ENCODE assay signal across 8 cellular contexts in genomic region chr9:96418074-96418919, GRCh38. TPM values are rescaled to one million over a fixed set of nuclear protein-coding genes. Genes with fewer than 3 reads are reported as not detected.
DNase-seq lines count a peak whose midpoint lies in the region; ATAC-seq, FAIRE-seq and TF ChIP-seq lines count a peak whose summit lies in the region.

TSS of gene ZNF367 (minus strand) at chr9:96418370. CDS start at chr9:96418032, 338 bp downstream.

- WGBS in H1 (ENCODE audit: extremely low coverage in 1 of 2, insufficient coverage in 1 of 2, insufficient read length in 1 of 2, insufficient replicate concordance in 2 of 2, low coverage in 1 of 2, low lambda C conversion rate in 2 of 2, missing lambda C conversion rate in 1 of 2), 2 experiments, result 1% methylated on average over 68 of the region's 100 CpGs; no CpG with 5 or more reads in 1 of the 2 experiments
- WGBS in mesodermal cell (ENCODE audit: insufficient coverage in 2 of 2), 2 experiments, result 0 to 1% methylated on average over 80 to 82 of the region's 100 CpGs

- no peak within 1 kb of the TSS for H2BK120ac ChIP-seq in H1 (replicated peaks; ENCODE audit: low read depth, low read length)

- H3K4me3 Mint-ChIP-seq in Calu3 (ENCODE audit: low read depth, unreplicated experiment), result peak within 1 kb of the TSS; percentile 94
- peak within 1 kb of the TSS; percentile 94 for H3K4me3 Mint-ChIP-seq in activated CD8-positive, alpha-beta memory T cell treated with anti-CD3 and anti-CD28 coated beads, Interleukin-2, amount 10 ng/mL, durations not matched to agents 7 days and 5 days

- H4K8ac ChIP-seq in H1 (ENCODE audit: extremely low read depth, insufficient read depth, low read length), result peak within 1 kb of the TSS; percentile 96

- DNase-seq in Calu3 (peak; percentile 94), NT2/D1 (ENCODE audit: low read depth, low spot score) (peak; percentile 88), H1 (ENCODE audit: low read depth in 1 of 2, low spot score in 2 of 2) (peak; percentile 66 to 90)
- peak; percentile 98 for DNase-seq in activated CD8-positive, alpha-beta memory T cell treated with anti-CD3 and anti-CD28 coated beads, Interleukin-2, amount 10 ng/mL, durations not matched to agents 7 days and 5 days
- peak; percentile 82 for DNase-seq in stimulated activated CD8-positive, alpha-beta memory T cell treated with anti-CD3 and anti-CD28 coated beads, Interleukin-15, amount 100 ng/mL, for 24 hours (ENCODE audit: low read depth)

- peak within 1 kb of the TSS; percentile 90 for H3K56ac ChIP-seq in H1 (replicated peaks; ENCODE audit: insufficient read length, low read depth, low read length)

- peak within 1 kb of the TSS; percentile 85 for H4K91ac ChIP-seq in H1 (replicated peaks; ENCODE audit: insufficient read length, low read length)

- peak within 1 kb of the TSS; percentile 94 to 98 for H3K4me2 ChIP-seq in H1 (ENCODE audit: insufficient read depth in 1 of 2, low read depth in 2 of 2, low read length in 2 of 2)

- H3K79me2 ChIP-seq in H1 (ENCODE audit: control insufficient read depth in 1 of 2, insufficient read depth in 2 of 2, low read length in 2 of 2), result peaks cover 2 to 36% of the 10 kb centered on the region in 2 experiments; a peak in 3 of 4 replicates

- H2AK5ac ChIP-seq in H1 (ENCODE audit: low read depth, low read length), result no peak within 1 kb of the TSS

- H3K27me3 Mint-ChIP-seq in Calu3 (ENCODE audit: unreplicated experiment), result no peaks in the 10 kb centered on the region
- H3K27me3 Mint-ChIP-seq in activated CD8-positive, alpha-beta memory T cell treated with anti-CD3 and anti-CD28 coated beads, Interleukin-2, amount 10 ng/mL, durations not matched to agents 7 days and 5 days, result no peaks in the 10 kb centered on the region

- no peak for TF ChIP-seq EP300 in H1 (IDR thresholded peaks at IDR 0.05; ENCODE audit: borderline replicate concordance in 1 of 2, low read depth in 2 of 2, low read length in 2 of 2)

- peak within 1 kb of the TSS; percentile 46; the same call in 1 of the 2 replicates for H2BK15ac ChIP-seq in H1 (ENCODE audit: low read length)

- POLR2A ChIA-PET in H1 (lab: Charles Lee; ENCODE audit: partially characterized antibody), result interaction anchor here (0.6 to 1.2 kb wide), 3 partner anchors 9 to 123 kb away, joined by 3 to 4 read pairs (median 3); no protein-coding TSS in a partner anchor

- H3K9me3 ChIP-seq in HUES48 (ENCODE audit: control insufficient read depth, insufficient read depth, low read length), result no peaks in the 10 kb centered on the region
- no peaks in the 10 kb centered on the region for H3K9me3 ChIP-seq in NT2/D1 (ENCODE audit: insufficient read depth, low read length)
- no peaks in the 10 kb centered on the region for H3K9me3 ChIP-seq in H1 (ENCODE audit: insufficient read depth in 2 of 2, low read depth in 1 of 2, low read length in 1 of 2)
- no peaks in the 10 kb centered on the region for H3K9me3 ChIP-seq in mesodermal cell (ENCODE audit: control insufficient read depth, low read length)

- H4K5ac ChIP-seq in H1 (ENCODE audit: insufficient read length, low read depth, low read length), result peak within 1 kb of the TSS; percentile 99

- H3K14ac ChIP-seq in H1 (ENCODE audit: insufficient read length), result no peak within 1 kb of the TSS

- peak within 1 kb of the TSS; percentile 92 for H2BK5ac ChIP-seq in H1 (ENCODE audit: low read depth, low read length)

- peak within 1 kb of the TSS; percentile 51 for H3K18ac ChIP-seq in H1 (ENCODE audit: extremely low read depth, low read length)

- peaks cover 6 to 10% of the 10 kb centered on the region in 2 experiments for H4K20me1 ChIP-seq in H1 (replicated peaks in 1 of 2; ENCODE audit: control insufficient read depth in 1 of 2, insufficient read depth in 2 of 2, low read length in 2 of 2)

- peak within 1 kb of the TSS; percentile 63; the same call in 1 of the 2 replicates for H2AFZ ChIP-seq in H1 (ENCODE audit: low read length)

- peaks cover 19% of the 10 kb centered on the region for H3K4me1 Mint-ChIP-seq in Calu3 (ENCODE audit: low read depth, unreplicated experiment)
- peaks cover 40% of the 10 kb centered on the region for H3K4me1 Mint-ChIP-seq in activated CD8-positive, alpha-beta memory T cell treated with anti-CD3 and anti-CD28 coated beads, Interleukin-2, amount 10 ng/mL, durations not matched to agents 7 days and 5 days

- H3K4me1 ChIP-seq in HUES48 (ENCODE audit: control insufficient read depth, insufficient read depth, low read length) (peaks cover 24% of the 10 kb centered on the region), NT2/D1 (ENCODE audit: insufficient read depth, insufficient read length) (no peaks in the 10 kb centered on the region), H1 (replicated peaks in 1 of 4; ENCODE audit: control insufficient read depth in 3 of 4, insufficient read depth in 4 of 4, low read length in 3 of 4) (peaks cover 0 to 14% (median 7%) of the 10 kb centered on the region in 4 experiments), mesodermal cell (ENCODE audit: control insufficient read depth, insufficient read depth, low read length, poor library complexity, severe bottlenecking) (peaks cover 23% of the 10 kb centered on the region)

- CTCF ChIA-PET in Calu3 (lab: Charles Lee), result no interaction called here
- CTCF ChIA-PET in activated CD8-positive, alpha-beta memory T cell treated with anti-CD3 and anti-CD28 coated beads, Interleukin-2, amount 10 ng/mL, durations not matched to agents 7 days and 5 days (lab: Charles Lee), result no interaction called here
- CTCF ChIA-PET in H1 (lab: Charles Lee; ENCODE audit: partially characterized antibody), result no interaction called here

- intact Hi-C loops in Calu3 (cut with micrococcal nuclease; ENCODE audit: unreplicated experiment), result loop anchor here (5.0 kb wide), 1 partner anchor 86 kb away; no protein-coding TSS in a partner anchor

- peak within 1 kb of the TSS; percentile 69 for H3K4ac ChIP-seq in H1 (replicated peaks; ENCODE audit: insufficient read length, low read depth, low read length)

- H3K27ac Mint-ChIP-seq in Calu3 (ENCODE audit: unreplicated experiment), result peak within 1 kb of the TSS; percentile 93
- peak within 1 kb of the TSS; percentile 92 for H3K27ac Mint-ChIP-seq in activated CD8-positive, alpha-beta memory T cell treated with anti-CD3 and anti-CD28 coated beads, Interleukin-2, amount 10 ng/mL, durations not matched to agents 7 days and 5 days

- H3K23me2 ChIP-seq in H1 (ENCODE audit: low read depth, low read length), result peaks cover 12% of the 10 kb centered on the region

- no peak within 1 kb of the TSS for H3K23ac ChIP-seq in H1 (ENCODE audit: insufficient read length)

- BruUV-seq in Calu3 (replicated peaks; lab: Mats Ljungman, UMichigan), result TSS peak; percentile 39

- H3K36me3 Mint-ChIP-seq in Calu3 (ENCODE audit: insufficient read depth, unreplicated experiment), result peaks cover 33% of the 10 kb centered on the region
- H3K36me3 Mint-ChIP-seq in activated CD8-positive, alpha-beta memory T cell treated with anti-CD3 and anti-CD28 coated beads, Interleukin-2, amount 10 ng/mL, durations not matched to agents 7 days and 5 days, result peaks cover 14% of the 10 kb centered on the region

- TF ChIP-seq POLR2A in H1 (IDR thresholded peaks at IDR 0.05; ENCODE audit: control extremely low read depth in 1 of 2, low read depth in 2 of 2, low read length in 2 of 2), result peak; percentile 64 to 81

- no peak for FAIRE-seq in H1 (lab: Jason Lieb, UNC)

- H3K9ac ChIP-seq in HUES48 (ENCODE audit: low read depth, low read length), result peak within 1 kb of the TSS; percentile 89
- peak within 1 kb of the TSS; percentile 97 for H3K9ac ChIP-seq in NT2/D1 (ENCODE audit: insufficient read length, low read depth)
- peak within 1 kb of the TSS; percentile 89 to 95 (median 92) for H3K9ac ChIP-seq in H1 (replicated peaks in 1 of 4; ENCODE audit: extremely low read depth in 1 of 4, low read depth in 3 of 4, low read length in 3 of 4)

- no peak for TF ChIP-seq RAD21 in H1 (IDR thresholded peaks at IDR 0.05 in 1 of 2, conservative IDR thresholded peaks at IDR 0.05 in 1 of 2; ENCODE audit: low read depth in 2 of 2, low read length in 2 of 2)

- no peaks in the 10 kb centered on the region for H3K9me3 Mint-ChIP-seq in Calu3 (ENCODE audit: low read depth, unreplicated experiment)
- no peaks in the 10 kb centered on the region for H3K9me3 Mint-ChIP-seq in activated CD8-positive, alpha-beta memory T cell treated with anti-CD3 and anti-CD28 coated beads, Interleukin-2, amount 10 ng/mL, durations not matched to agents 7 days and 5 days (ENCODE audit: low read depth)

- peaks cover 4% of the 10 kb centered on the region; the same call in 1 of the 2 replicates for H3K79me1 ChIP-seq in H1 (ENCODE audit: low read depth, low read length)

- peak within 1 kb of the TSS; percentile 96 for H3K27ac ChIP-seq in HUES48 (ENCODE audit: low read depth, low read length)
- peak within 1 kb of the TSS; percentile 88 for H3K27ac ChIP-seq in H1 (ENCODE audit: low read depth, low read length)
- H3K27ac ChIP-seq in mesodermal cell (ENCODE audit: low read depth, low read length, severe bottlenecking), result peak within 1 kb of the TSS; percentile 97

- peak; percentile 56 for ATAC-seq in GM21423 (IDR thresholded peaks at IDR 0.05; ENCODE audit: unreplicated experiment)
- peak; percentile 79 for ATAC-seq in activated CD8-positive, alpha-beta memory T cell treated with anti-CD3 and anti-CD28 coated beads, Interleukin-2, amount 10 ng/mL, durations not matched to agents 7 days and 5 days

- H3K27me3 ChIP-seq in HUES48 (ENCODE audit: control insufficient read depth, insufficient read depth, low read length), result no peaks in the 10 kb centered on the region
- H3K27me3 ChIP-seq in NT2/D1 (ENCODE audit: insufficient read depth, insufficient read length), result no peaks in the 10 kb centered on the region
- H3K27me3 ChIP-seq in H1 (replicated peaks in 1 of 4; ENCODE audit: control insufficient read depth in 3 of 4, extremely low read depth in 1 of 4, insufficient read depth in 3 of 4, low read length in 3 of 4), result no peaks in the 10 kb centered on the region

- TF ChIP-seq CTCF in Calu3 (IDR thresholded peaks at IDR 0.05; ENCODE audit: unreplicated experiment) (no peak), H1 (IDR thresholded peaks at IDR 0.05; ENCODE audit: control extremely low read depth in 1 of 3, insufficient read depth in 1 of 3, low read depth in 1 of 3, low read length in 3 of 3) (no peak)

- H3K4me3 ChIP-seq in HUES48 (ENCODE audit: low read depth, low read length), result peak within 1 kb of the TSS; percentile 84
- H3K4me3 ChIP-seq in NT2/D1 (ENCODE audit: insufficient read length, low read depth), result peak within 1 kb of the TSS; percentile 86
- peak within 1 kb of the TSS; percentile 82 to 98 (median 92) for H3K4me3 ChIP-seq in H1 (ENCODE audit: extremely low read depth in 1 of 4, insufficient read depth in 2 of 4, low read depth in 3 of 4, low read length in 4 of 4)
- peak within 1 kb of the TSS; percentile 85 for H3K4me3 ChIP-seq in mesodermal cell (ENCODE audit: extremely low read depth, insufficient read depth, low read length, poor library complexity, severe bottlenecking)

- H3K36me3 ChIP-seq in HUES48 (ENCODE audit: control insufficient read depth, insufficient read depth, low read length), result no peaks in the 10 kb centered on the region
- H3K36me3 ChIP-seq in NT2/D1 (ENCODE audit: insufficient read depth, insufficient read length, low read length), result peaks cover 14% of the 10 kb centered on the region
- no peaks in the 10 kb centered on the region for H3K36me3 ChIP-seq in H1 (ENCODE audit: control insufficient read depth in 2 of 4, insufficient read depth in 4 of 4, low read length in 3 of 4)
- H3K36me3 ChIP-seq in mesodermal cell (ENCODE audit: control insufficient read depth, insufficient read depth, low read length), result peaks cover 16% of the 10 kb centered on the region

- 0 out of 2 replicates have a peak within 1 kb of the TSS, but pooled peaks have one; percentile 17 for H2BK12ac ChIP-seq in H1 (ENCODE audit: low read depth, low read length)

- no peak within 1 kb of the TSS for H2BK20ac ChIP-seq in H1 (ENCODE audit: low read length)

RNA-seq across cellular contexts. Expression of gene ZNF367, which starts in this region (rescaled TPM):
- 8.6 and 9.6 TPM in 2 replicates for total RNA-seq in Calu3 (2022)
- 10 to 100 TPM; 31.2 to 36.3 TPM for total RNA-seq in activated CD8-positive, alpha-beta memory T cell treated with anti-CD3 and anti-CD28 coated beads, Interleukin-2, amount 10 ng/mL, durations not matched to agents 7 days and 5 days
- 6.7 and 8.2 TPM in 2 replicates for total RNA-seq in H1 (2021; fragmentation: NEBNext Ultra II Directional; extraction: Animal tissue kit (Norgen Biotek cat#: 25700))
- polyA plus RNA-seq in H1 (2011; rRNA removed), result 2.0 and 2.2 TPM in 2 replicates
- 3.9 TPM for polyA plus RNA-seq in H1 (2011; cell fraction: cytosol; rRNA removed)
- 3.5 TPM for polyA plus RNA-seq in H1 (2011; cell fraction: nucleus; rRNA removed)
- 2.6 to 5.1 TPM (median 3.0 TPM) in 4 replicates for polyA plus RNA-seq in H1 (2012, experiment 1 of 2)
- polyA plus RNA-seq in H1 (2012, experiment 2 of 2), result 0.59 TPM
- polyA plus RNA-seq in H1 (2013, experiment 1 of 2), result 4.4 TPM
- 3.9 TPM for polyA plus RNA-seq in H1 (2013, experiment 2 of 2)
- 3.1 and 3.4 TPM in 2 replicates for polyA minus RNA-seq in H1 (2011; rRNA and poly(A)+ RNA removed)
- polyA minus RNA-seq in H1 (2011; cell fraction: cytosol; rRNA and poly(A)+ RNA removed), result 5.0 TPM
- 5.7 TPM for polyA minus RNA-seq in H1 (2011; cell fraction: nucleus; rRNA and poly(A)+ RNA removed)
- polyA plus RNA-seq in mesodermal cell (2013, experiment 1 of 2), result 3.3 TPM
- polyA plus RNA-seq in mesodermal cell (2013, experiment 2 of 2), result 3.8 TPM

Comparison
In these comparisons a context has a peak if more than half of its experiments do, and no peak if none do; other contexts are left out.
1. Peak in every context shown above with its lines: DNase-seq, ATAC-seq, H3K4me3 ChIP-seq and H3K27ac ChIP-seq.